8 cellular contexts compared by ENCODE assay signal in the genomic region with DNA sequence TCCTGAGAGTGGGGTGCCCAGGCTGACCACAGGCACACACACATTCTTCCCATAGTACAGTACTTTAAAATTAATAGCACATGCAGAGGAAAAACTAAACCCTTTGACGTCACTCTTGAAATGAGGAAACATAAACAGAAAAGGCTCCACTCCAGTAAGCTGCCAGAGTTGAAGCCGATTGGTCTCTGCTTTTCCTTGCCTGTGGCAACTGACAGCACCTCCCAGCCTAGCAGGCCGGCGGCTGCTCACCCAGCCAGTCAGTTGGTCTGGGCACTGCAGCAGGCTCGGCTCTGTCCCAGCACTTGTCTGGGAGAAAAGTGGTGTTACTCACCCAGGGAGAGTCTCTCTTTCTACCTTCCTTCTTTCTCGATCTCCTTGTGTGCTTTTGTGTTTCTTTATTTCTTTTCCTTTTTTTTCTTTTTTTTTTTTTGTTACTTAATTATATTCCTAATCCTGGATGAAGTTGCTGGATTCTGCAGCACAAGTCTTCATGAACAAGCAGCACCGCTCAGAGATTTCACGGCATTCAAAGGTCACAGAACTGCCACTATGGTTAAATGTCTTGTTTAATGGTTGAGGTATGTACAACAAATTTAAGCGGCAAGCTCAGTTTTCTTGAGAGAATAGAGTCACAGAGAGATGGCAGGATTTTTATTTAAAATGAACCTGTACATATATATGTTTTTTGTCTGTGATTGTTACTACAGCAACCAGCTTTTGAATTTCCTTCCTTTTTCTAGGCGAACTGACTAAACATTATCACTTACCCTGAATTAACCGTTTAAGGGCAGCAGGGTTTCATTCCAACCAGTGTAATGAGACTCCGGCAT. TPM values are rescaled to one million over a fixed set of nuclear protein-coding genes. Genes with fewer than 3 reads are reported as not detected.
A peak's percentile ranks its signal among the peaks of the same experiment; 100 is the strongest.
DNase-seq lines count a peak whose midpoint lies in the region; ATAC-seq and TF ChIP-seq lines count a peak whose summit lies in the region.

A gene (plus strand): TSS at position 260 of the 830 bp plus-strand sequence.

- WGBS in thymus: 2% methylated on average over 12 of the region's 12 CpGs

- no peaks in the 10 kb centered on the region for H3K9me3 ChIP-seq in NT2/D1 (ENCODE audit: insufficient read depth, low read length)
- no peaks in the 10 kb centered on the region for H3K9me3 ChIP-seq in thymus (ENCODE audit: control insufficient read depth)

- peak within 1 kb of the TSS; percentile 62 to 80 (median 71) for H3K4me3 Mint-ChIP-seq in nephron

- no peaks in the 10 kb centered on the region for H3K9me3 Mint-ChIP-seq in nephron

- H2AFZ ChIP-seq in ACC112 (ENCODE audit: low read length, unreplicated experiment): peak within 1 kb of the TSS; percentile 44

- no peaks in the 10 kb centered on the region for H3K27me3 Mint-ChIP-seq in nephron (ENCODE audit: low read depth)

- H3K27ac Mint-ChIP-seq in nephron: peak within 1 kb of the TSS in 2 of 3 experiments; percentile 78 to 81

- no peak for TF ChIP-seq CTCF in nephron (IDR thresholded peaks at IDR 0.05; ENCODE audit: unreplicated experiment in 3 of 3)

- DNase-seq in NT2/D1 (ENCODE audit: low read depth, low spot score) (peak; percentile 3), fibroblast of the conjunctiva (ENCODE audit: low read depth) (peak; percentile 99)
- DNase-seq in activated naive CD4-positive, alpha-beta T cell treated with Interleukin-2 at 50 U/mL for 16 hours: peak; percentile 18

- no peaks in the 10 kb centered on the region for H3K79me2 ChIP-seq in ACC112 (ENCODE audit: control insufficient read depth, insufficient read depth, low read length, unreplicated experiment)

- H3K36me3 Mint-ChIP-seq in nephron (ENCODE audit: low read depth): no peaks in the 10 kb centered on the region

- peaks cover 23% of the 10 kb centered on the region for H3K4me1 Mint-ChIP-seq in nephron

- H3K4me1 ChIP-seq in ACC112 (ENCODE audit: control insufficient read depth, insufficient read depth, low read length, unreplicated experiment) (peaks cover 16% of the 10 kb centered on the region), NT2/D1 (ENCODE audit: insufficient read depth, insufficient read length) (no peaks in the 10 kb centered on the region), thymus (ENCODE audit: control insufficient read depth, insufficient read depth, low read length) (peaks cover 3% of the 10 kb centered on the region)

- H3K27ac ChIP-seq in ACC112 (ENCODE audit: low read depth, low read length) (peak within 1 kb of the TSS; percentile 83), thymus (ENCODE audit: low read depth) (peak within 1 kb of the TSS; percentile 88)

- peak within 1 kb of the TSS; percentile 79 for H3K4me3 ChIP-seq in ACC112 (ENCODE audit: low read depth, low read length)
- no peak within 1 kb of the TSS for H3K4me3 ChIP-seq in NT2/D1 (ENCODE audit: insufficient read length, low read depth)
- peak within 1 kb of the TSS; percentile 70 for H3K4me3 ChIP-seq in thymus (ENCODE audit: low read length)

- H3K36me3 ChIP-seq in ACC112 (ENCODE audit: insufficient read depth, low read length): no peaks in the 10 kb centered on the region
- H3K36me3 ChIP-seq in NT2/D1 (ENCODE audit: insufficient read depth, insufficient read length, low read length): no peaks in the 10 kb centered on the region
- no peaks in the 10 kb centered on the region for H3K36me3 ChIP-seq in thymus (ENCODE audit: control insufficient read depth, insufficient read depth)

- ATAC-seq in GM18520 (IDR thresholded peaks at IDR 0.05; ENCODE audit: unreplicated experiment) (peak; percentile 44), HG03060 (IDR thresholded peaks at IDR 0.05; ENCODE audit: low read depth, unreplicated experiment) (peak; percentile 63)

- H3K9ac ChIP-seq in NT2/D1 (ENCODE audit: insufficient read length, low read depth): no peak within 1 kb of the TSS

- H3K27me3 ChIP-seq in ACC112 (ENCODE audit: insufficient read depth, low read length): no peaks in the 10 kb centered on the region
- H3K27me3 ChIP-seq in NT2/D1 (ENCODE audit: insufficient read depth, insufficient read length): no peaks in the 10 kb centered on the region
- no peaks in the 10 kb centered on the region for H3K27me3 ChIP-seq in thymus (ENCODE audit: control insufficient read depth, insufficient read depth)

RNA-seq across cellular contexts. Expression of the gene that starts here (rescaled TPM):
- polyA plus RNA-seq in thymus: 5.8 TPM

Comparison
In these comparisons a context has a peak if more than half of its experiments do, and no peak if none do; other contexts are left out.
1. DNase-seq: peak in every context shown above with its lines; median percentile 99 in fibroblast of the conjunctiva; 18 in activated naive CD4-positive, alpha-beta T cell treated with Interleukin-2 at 50 U/mL for 16 hours; 3 in NT2/D1.